Comparison of ENCODE assay signal across 1 cellular context in the genomic region with DNA sequence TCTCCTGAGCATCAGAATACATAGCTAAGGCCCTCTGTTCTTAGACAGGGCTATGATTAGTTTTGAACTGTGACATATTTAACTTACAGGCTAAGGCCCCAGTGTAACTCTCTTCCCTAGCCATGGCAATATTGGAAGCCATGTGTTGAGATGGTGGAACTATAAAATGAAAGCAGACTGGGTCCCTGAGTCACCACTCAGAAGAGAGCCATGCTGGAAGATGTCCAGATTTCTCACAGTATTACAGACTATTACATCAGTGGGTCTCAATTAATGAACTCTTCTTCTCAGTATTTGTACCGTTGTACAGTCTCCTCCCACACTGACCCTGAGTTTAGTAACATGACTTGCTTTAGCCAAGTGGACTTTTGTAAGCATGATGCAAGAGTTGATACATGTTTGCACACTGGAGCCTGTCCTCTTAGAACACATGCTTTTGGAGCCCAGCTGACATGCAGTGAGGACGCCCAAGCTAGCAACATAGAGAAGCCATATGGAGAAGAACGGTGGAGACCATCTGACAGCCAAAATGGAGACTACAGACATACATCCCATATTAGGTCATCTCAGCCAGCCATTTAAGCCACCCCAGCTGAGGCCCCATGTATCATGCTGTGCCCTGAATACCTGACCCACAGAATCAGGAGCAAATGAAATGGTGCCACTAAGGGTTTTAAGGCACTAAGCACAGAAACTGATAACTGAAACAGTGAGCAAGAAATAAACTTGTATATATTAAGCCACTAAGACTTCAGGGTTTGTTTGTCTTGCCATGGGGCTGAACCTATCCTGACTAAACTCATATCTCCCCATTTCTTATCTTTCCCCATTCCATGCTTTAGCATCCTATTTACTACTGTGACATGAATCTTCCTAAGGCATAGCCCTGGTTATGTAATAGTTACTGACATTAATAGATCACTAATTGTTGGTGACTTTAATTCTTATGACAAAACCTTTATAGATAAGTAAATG.
A peak's percentile ranks its signal among the peaks of the same experiment; 100 is the strongest.
TF ChIP-seq lines count a peak whose summit lies in the region.

No MANE protein-coding gene starts in this region.

TF ChIP-seq in HepG2, 621 proteins besides CTCF, POLR2A, EP300 and RAD21 (continued from another document and continues in another):
- TF ChIP-seq, protein P1, sequence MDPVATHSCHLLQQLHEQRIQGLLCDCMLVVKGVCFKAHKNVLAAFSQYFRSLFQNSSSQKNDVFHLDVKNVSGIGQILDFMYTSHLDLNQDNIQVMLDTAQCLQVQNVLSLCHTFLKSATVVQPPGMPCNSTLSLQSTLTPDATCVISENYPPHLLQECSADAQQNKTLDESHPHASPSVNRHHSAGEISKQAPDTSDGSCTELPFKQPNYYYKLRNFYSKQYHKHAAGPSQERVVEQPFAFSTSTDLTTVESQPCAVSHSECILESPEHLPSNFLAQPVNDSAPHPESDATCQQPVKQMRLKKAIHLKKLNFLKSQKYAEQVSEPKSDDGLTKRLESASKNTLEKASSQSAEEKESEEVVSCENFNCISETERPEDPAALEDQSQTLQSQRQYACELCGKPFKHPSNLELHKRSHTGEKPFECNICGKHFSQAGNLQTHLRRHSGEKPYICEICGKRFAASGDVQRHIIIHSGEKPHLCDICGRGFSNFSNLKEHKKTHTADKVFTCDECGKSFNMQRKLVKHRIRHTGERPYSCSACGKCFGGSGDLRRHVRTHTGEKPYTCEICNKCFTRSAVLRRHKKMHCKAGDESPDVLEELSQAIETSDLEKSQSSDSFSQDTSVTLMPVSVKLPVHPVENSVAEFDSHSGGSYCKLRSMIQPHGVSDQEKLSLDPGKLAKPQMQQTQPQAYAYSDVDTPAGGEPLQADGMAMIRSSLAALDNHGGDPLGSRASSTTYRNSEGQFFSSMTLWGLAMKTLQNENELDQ (CRISPR knock-in tag; IDR thresholded peaks at IDR 0.05; ENCODE audit: borderline replicate concordance): no peak
- TF ChIP-seq CEBPG (CRISPR knock-in tag; IDR thresholded peaks at IDR 0.05) (peak; percentile 100), ZBTB21 (CRISPR knock-in tag; IDR thresholded peaks at IDR 0.05) (peak; percentile 66; the same call in 1 of the 2 replicates), SMARCC2 (IDR thresholded peaks at IDR 0.05) (no peak), HDAC2 (CRISPR knock-in tag; IDR thresholded peaks at IDR 0.05) (peak; percentile 88), ETV6 (CRISPR knock-in tag; conservative IDR thresholded peaks at IDR 0.05) (peak; percentile 84), KAT2B (IDR thresholded peaks at IDR 0.05; ENCODE audit: borderline replicate concordance, low read depth, low read length) (no peak), ZNF431 (CRISPR knock-in tag; IDR thresholded peaks at IDR 0.05; ENCODE audit: borderline replicate concordance, low read depth) (peak; percentile 84; the same call in 1 of the 2 replicates), ARNT (IDR thresholded peaks at IDR 0.05) (no peak), MYC (CRISPR knock-in tag; IDR thresholded peaks at IDR 0.05; ENCODE audit: borderline replicate concordance) (peak; percentile 83), ZBTB7B (CRISPR knock-in tag; IDR thresholded peaks at IDR 0.05) (peak; percentile 57; the same call in 1 of the 2 replicates), MED1 (CRISPR knock-in tag; IDR thresholded peaks at IDR 0.05) (peak; percentile 99), XRCC5 (optimal IDR thresholded peaks at IDR 0.05; ENCODE audit: low read length) (peak; percentile 32)
- TF ChIP-seq, protein P2, sequence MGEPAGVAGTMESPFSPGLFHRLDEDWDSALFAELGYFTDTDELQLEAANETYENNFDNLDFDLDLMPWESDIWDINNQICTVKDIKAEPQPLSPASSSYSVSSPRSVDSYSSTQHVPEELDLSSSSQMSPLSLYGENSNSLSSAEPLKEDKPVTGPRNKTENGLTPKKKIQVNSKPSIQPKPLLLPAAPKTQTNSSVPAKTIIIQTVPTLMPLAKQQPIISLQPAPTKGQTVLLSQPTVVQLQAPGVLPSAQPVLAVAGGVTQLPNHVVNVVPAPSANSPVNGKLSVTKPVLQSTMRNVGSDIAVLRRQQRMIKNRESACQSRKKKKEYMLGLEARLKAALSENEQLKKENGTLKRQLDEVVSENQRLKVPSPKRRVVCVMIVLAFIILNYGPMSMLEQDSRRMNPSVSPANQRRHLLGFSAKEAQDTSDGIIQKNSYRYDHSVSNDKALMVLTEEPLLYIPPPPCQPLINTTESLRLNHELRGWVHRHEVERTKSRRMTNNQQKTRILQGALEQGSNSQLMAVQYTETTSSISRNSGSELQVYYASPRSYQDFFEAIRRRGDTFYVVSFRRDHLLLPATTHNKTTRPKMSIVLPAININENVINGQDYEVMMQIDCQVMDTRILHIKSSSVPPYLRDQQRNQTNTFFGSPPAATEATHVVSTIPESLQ (CRISPR knock-in tag; conservative IDR thresholded peaks at IDR 0.05): 0 out of 2 replicates have a peak, but pooled peaks have one; percentile 63
- TF ChIP-seq, protein P3, sequence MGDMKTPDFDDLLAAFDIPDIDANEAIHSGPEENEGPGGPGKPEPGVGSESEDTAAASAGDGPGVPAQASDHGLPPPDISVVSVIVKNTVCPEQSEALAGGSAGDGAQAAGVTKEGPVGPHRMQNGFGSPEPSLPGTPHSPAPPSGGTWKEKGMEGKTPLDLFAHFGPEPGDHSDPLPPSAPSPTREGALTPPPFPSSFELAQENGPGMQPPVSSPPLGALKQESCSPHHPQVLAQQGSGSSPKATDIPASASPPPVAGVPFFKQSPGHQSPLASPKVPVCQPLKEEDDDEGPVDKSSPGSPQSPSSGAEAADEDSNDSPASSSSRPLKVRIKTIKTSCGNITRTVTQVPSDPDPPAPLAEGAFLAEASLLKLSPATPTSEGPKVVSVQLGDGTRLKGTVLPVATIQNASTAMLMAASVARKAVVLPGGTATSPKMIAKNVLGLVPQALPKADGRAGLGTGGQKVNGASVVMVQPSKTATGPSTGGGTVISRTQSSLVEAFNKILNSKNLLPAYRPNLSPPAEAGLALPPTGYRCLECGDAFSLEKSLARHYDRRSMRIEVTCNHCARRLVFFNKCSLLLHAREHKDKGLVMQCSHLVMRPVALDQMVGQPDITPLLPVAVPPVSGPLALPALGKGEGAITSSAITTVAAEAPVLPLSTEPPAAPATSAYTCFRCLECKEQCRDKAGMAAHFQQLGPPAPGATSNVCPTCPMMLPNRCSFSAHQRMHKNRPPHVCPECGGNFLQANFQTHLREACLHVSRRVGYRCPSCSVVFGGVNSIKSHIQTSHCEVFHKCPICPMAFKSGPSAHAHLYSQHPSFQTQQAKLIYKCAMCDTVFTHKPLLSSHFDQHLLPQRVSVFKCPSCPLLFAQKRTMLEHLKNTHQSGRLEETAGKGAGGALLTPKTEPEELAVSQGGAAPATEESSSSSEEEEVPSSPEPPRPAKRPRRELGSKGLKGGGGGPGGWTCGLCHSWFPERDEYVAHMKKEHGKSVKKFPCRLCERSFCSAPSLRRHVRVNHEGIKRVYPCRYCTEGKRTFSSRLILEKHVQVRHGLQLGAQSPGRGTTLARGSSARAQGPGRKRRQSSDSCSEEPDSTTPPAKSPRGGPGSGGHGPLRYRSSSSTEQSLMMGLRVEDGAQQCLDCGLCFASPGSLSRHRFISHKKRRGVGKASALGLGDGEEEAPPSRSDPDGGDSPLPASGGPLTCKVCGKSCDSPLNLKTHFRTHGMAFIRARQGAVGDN (CRISPR knock-in tag; IDR thresholded peaks at IDR 0.05): no peak
- TF ChIP-seq, protein P4, sequence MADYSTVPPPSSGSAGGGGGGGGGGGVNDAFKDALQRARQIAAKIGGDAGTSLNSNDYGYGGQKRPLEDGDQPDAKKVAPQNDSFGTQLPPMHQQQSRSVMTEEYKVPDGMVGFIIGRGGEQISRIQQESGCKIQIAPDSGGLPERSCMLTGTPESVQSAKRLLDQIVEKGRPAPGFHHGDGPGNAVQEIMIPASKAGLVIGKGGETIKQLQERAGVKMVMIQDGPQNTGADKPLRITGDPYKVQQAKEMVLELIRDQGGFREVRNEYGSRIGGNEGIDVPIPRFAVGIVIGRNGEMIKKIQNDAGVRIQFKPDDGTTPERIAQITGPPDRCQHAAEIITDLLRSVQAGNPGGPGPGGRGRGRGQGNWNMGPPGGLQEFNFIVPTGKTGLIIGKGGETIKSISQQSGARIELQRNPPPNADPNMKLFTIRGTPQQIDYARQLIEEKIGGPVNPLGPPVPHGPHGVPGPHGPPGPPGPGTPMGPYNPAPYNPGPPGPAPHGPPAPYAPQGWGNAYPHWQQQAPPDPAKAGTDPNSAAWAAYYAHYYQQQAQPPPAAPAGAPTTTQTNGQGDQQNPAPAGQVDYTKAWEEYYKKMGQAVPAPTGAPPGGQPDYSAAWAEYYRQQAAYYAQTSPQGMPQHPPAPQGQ (CRISPR knock-in tag; IDR thresholded peaks at IDR 0.05; ENCODE audit: borderline replicate concordance): no peak
- TF ChIP-seq, protein P5, sequence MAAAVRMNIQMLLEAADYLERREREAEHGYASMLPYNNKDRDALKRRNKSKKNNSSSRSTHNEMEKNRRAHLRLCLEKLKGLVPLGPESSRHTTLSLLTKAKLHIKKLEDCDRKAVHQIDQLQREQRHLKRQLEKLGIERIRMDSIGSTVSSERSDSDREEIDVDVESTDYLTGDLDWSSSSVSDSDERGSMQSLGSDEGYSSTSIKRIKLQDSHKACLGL (CRISPR knock-in tag; IDR thresholded peaks at IDR 0.05): no peak
- TF ChIP-seq, protein P6, sequence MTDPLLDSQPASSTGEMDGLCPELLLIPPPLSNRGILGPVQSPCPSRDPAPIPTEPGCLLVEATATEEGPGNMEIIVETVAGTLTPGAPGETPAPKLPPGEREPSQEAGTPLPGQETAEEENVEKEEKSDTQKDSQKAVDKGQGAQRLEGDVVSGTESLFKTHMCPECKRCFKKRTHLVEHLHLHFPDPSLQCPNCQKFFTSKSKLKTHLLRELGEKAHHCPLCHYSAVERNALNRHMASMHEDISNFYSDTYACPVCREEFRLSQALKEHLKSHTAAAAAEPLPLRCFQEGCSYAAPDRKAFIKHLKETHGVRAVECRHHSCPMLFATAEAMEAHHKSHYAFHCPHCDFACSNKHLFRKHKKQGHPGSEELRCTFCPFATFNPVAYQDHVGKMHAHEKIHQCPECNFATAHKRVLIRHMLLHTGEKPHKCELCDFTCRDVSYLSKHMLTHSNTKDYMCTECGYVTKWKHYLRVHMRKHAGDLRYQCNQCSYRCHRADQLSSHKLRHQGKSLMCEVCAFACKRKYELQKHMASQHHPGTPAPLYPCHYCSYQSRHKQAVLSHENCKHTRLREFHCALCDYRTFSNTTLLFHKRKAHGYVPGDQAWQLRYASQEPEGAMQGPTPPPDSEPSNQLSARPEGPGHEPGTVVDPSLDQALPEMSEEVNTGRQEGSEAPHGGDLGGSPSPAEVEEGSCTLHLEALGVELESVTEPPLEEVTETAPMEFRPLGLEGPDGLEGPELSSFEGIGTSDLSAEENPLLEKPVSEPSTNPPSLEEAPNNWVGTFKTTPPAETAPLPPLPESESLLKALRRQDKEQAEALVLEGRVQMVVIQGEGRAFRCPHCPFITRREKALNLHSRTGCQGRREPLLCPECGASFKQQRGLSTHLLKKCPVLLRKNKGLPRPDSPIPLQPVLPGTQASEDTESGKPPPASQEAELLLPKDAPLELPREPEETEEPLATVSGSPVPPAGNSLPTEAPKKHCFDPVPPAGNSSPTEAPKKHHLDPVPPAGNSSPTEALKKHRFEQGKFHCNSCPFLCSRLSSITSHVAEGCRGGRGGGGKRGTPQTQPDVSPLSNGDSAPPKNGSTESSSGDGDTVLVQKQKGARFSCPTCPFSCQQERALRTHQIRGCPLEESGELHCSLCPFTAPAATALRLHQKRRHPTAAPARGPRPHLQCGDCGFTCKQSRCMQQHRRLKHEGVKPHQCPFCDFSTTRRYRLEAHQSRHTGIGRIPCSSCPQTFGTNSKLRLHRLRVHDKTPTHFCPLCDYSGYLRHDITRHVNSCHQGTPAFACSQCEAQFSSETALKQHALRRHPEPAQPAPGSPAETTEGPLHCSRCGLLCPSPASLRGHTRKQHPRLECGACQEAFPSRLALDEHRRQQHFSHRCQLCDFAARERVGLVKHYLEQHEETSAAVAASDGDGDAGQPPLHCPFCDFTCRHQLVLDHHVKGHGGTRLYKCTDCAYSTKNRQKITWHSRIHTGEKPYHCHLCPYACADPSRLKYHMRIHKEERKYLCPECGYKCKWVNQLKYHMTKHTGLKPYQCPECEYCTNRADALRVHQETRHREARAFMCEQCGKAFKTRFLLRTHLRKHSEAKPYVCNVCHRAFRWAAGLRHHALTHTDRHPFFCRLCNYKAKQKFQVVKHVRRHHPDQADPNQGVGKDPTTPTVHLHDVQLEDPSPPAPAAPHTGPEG (CRISPR knock-in tag; IDR thresholded peaks at IDR 0.05): no peak
- TF ChIP-seq, protein P7, sequence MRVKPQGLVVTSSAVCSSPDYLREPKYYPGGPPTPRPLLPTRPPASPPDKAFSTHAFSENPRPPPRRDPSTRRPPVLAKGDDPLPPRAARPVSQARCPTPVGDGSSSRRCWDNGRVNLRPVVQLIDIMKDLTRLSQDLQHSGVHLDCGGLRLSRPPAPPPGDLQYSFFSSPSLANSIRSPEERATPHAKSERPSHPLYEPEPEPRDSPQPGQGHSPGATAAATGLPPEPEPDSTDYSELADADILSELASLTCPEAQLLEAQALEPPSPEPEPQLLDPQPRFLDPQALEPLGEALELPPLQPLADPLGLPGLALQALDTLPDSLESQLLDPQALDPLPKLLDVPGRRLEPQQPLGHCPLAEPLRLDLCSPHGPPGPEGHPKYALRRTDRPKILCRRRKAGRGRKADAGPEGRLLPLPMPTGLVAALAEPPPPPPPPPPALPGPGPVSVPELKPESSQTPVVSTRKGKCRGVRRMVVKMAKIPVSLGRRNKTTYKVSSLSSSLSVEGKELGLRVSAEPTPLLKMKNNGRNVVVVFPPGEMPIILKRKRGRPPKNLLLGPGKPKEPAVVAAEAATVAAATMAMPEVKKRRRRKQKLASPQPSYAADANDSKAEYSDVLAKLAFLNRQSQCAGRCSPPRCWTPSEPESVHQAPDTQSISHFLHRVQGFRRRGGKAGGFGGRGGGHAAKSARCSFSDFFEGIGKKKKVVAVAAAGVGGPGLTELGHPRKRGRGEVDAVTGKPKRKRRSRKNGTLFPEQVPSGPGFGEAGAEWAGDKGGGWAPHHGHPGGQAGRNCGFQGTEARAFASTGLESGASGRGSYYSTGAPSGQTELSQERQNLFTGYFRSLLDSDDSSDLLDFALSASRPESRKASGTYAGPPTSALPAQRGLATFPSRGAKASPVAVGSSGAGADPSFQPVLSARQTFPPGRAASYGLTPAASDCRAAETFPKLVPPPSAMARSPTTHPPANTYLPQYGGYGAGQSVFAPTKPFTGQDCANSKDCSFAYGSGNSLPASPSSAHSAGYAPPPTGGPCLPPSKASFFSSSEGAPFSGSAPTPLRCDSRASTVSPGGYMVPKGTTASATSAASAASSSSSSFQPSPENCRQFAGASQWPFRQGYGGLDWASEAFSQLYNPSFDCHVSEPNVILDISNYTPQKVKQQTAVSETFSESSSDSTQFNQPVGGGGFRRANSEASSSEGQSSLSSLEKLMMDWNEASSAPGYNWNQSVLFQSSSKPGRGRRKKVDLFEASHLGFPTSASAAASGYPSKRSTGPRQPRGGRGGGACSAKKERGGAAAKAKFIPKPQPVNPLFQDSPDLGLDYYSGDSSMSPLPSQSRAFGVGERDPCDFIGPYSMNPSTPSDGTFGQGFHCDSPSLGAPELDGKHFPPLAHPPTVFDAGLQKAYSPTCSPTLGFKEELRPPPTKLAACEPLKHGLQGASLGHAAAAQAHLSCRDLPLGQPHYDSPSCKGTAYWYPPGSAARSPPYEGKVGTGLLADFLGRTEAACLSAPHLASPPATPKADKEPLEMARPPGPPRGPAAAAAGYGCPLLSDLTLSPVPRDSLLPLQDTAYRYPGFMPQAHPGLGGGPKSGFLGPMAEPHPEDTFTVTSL (CRISPR knock-in tag; IDR thresholded peaks at IDR 0.05; ENCODE audit: borderline replicate concordance): peak; percentile 90
- TF ChIP-seq, protein P8, sequence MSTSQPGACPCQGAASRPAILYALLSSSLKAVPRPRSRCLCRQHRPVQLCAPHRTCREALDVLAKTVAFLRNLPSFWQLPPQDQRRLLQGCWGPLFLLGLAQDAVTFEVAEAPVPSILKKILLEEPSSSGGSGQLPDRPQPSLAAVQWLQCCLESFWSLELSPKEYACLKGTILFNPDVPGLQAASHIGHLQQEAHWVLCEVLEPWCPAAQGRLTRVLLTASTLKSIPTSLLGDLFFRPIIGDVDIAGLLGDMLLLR (CRISPR knock-in tag; IDR thresholded peaks at IDR 0.05): no peak
- TF ChIP-seq, protein P9, sequence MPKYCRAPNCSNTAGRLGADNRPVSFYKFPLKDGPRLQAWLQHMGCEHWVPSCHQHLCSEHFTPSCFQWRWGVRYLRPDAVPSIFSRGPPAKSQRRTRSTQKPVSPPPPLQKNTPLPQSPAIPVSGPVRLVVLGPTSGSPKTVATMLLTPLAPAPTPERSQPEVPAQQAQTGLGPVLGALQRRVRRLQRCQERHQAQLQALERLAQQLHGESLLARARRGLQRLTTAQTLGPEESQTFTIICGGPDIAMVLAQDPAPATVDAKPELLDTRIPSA (CRISPR knock-in tag; IDR thresholded peaks at IDR 0.05; ENCODE audit: borderline replicate concordance): no peak
